Comparison of ENCODE assay signal across 1 cellular context in genomic region chr1:30748098-30748698, GRCh38.
TF ChIP-seq lines count a peak whose summit lies in the region.

No MANE protein-coding gene starts in this region.

TF ChIP-seq in IMR-90, 13 proteins besides CTCF, POLR2A, EP300 and RAD21 (continued from another document):
- no peak for TF ChIP-seq MXI1 (IDR thresholded peaks at IDR 0.05; ENCODE audit: borderline replicate concordance, low read depth, low read length)
- TF ChIP-seq NFE2L2 (IDR thresholded peaks at IDR 0.05; ENCODE audit: low read depth, low read length): no peak
- TF ChIP-seq MAFK (IDR thresholded peaks at IDR 0.05; ENCODE audit: low read depth, low read length): no peak
- no peak for TF ChIP-seq ELK1 (IDR thresholded peaks at IDR 0.05; ENCODE audit: borderline replicate concordance, low read depth, low read length)
- TF ChIP-seq RFX5 (IDR thresholded peaks at IDR 0.05; ENCODE audit: low read depth, low read length): no peak
- no peak for TF ChIP-seq USF2 (IDR thresholded peaks at IDR 0.05; ENCODE audit: low read depth, low read length)
- TF ChIP-seq CEBPB (IDR thresholded peaks at IDR 0.05; ENCODE audit: low read depth, low read length): no peak
- TF ChIP-seq BHLHE40 (IDR thresholded peaks at IDR 0.05; ENCODE audit: low read depth, low read length): no peak
